ENCODE assay signal across 24 cellular contexts in genomic region chr17:45189002-45189401, GRCh38.
"Had no signal": no experiment of that assay in that cellular context is flagged by ENCODE, and none has a peak within 500 bp of the region (broad histone marks: within the 10 kb centered on the region; RNA-seq: fewer than 3 reads in every experiment).

No MANE protein-coding gene starts in this region.

- H3K4me1 ChIP-seq: pancreas, prostate gland, sigmoid colon, stomach, tibial nerve, upper lobe of left lung, vagina had no signal

- H3K9me3 ChIP-seq: neutrophil, pancreas, prostate gland, right lobe of liver, sigmoid colon, stomach, thoracic aorta, thyroid gland, tibial nerve, upper lobe of left lung, vagina had no signal

- H3K27ac ChIP-seq: neutrophil, pancreas, prostate gland, right lobe of liver, sigmoid colon, stomach, thoracic aorta, thyroid gland, tibial nerve, upper lobe of left lung, vagina had no signal

- FAIRE-seq: pancreas, small intestine, urothelium cell line had no signal

- H3K27me3 ChIP-seq: neutrophil, pancreas, right lobe of liver, sigmoid colon, stomach, thyroid gland, tibial nerve, upper lobe of left lung, vagina had no signal

- DNase-seq: naive thymus-derived CD4-positive, alpha-beta T cell; natural killer cell; nucleus accumbens; pancreas; right cardiac atrium; right lobe of liver; sigmoid colon; small intestine; stimulated activated CD4-positive, alpha-beta T cell treated with anti-CD3 and anti-CD28 coated beads, Interleukin-15, amount 100 ng/mL, for 24 hours; stimulated activated CD4-positive, alpha-beta T cell treated with anti-CD3 and anti-CD28 coated beads, Interleukin-4, amount 100 ng/mL, for 1 hour; stimulated activated CD4-positive, alpha-beta T cell treated with anti-CD3 and anti-CD28 coated beads, Interleukin-4, amount 100 ng/mL, for 4 hours; stimulated activated CD8-positive, alpha-beta memory T cell treated with anti-CD3 and anti-CD28 coated beads, Interleukin-4, amount 100 ng/mL, for 48 hours; stimulated activated naive CD4-positive, alpha-beta T cell; stomach; thyroid gland; trophoblast cell; upper lobe of left lung had no signal

- H3K4me3 ChIP-seq: pancreas, prostate gland, right lobe of liver, sigmoid colon, stomach, thoracic aorta, thyroid gland, tibial nerve, upper lobe of left lung, vagina had no signal

- ATAC-seq: naive thymus-derived CD4-positive, alpha-beta T cell; natural killer cell; pancreas; right cardiac atrium; right lobe of liver; stimulated activated memory B cell treated with anti-CD40 and anti-IgM and Interleukin-4, amounts not matched to agents 10 μg/mL and 1 μg/mL and 100 μg/mL, for 72 hours had no signal

- H3K36me3 ChIP-seq: neutrophil, pancreas, prostate gland, right lobe of liver, sigmoid colon, stomach, thoracic aorta, thyroid gland, tibial nerve, upper lobe of left lung, vagina had no signal
